16 cellular contexts compared by ENCODE assay signal in genomic region chr18:30358545-30358944, GRCh38.
DNase-seq lines count a peak whose midpoint lies in the region; ATAC-seq and TF ChIP-seq lines count a peak whose summit lies in the region.
"Had no signal": no experiment of that assay in that cellular context is flagged by ENCODE, and none has a peak within 500 bp of the region (broad histone marks: within the 10 kb centered on the region; RNA-seq: fewer than 3 reads in every experiment).

No MANE protein-coding gene starts in this region.

- no peak for ATAC-seq in upper lobe of left lung (ENCODE audit: low FRiP score in 2 of 2)
- ATAC-seq: heart left ventricle had no signal

- H3K27ac ChIP-seq in RWPE1 (no peak overlapping the region), upper lobe of left lung (no peak overlapping the region)
- H3K27ac ChIP-seq: heart left ventricle, left ventricle myocardium inferior had no signal

- H3K36me3 ChIP-seq in upper lobe of left lung: no peaks in the 10 kb centered on the region
- H3K36me3 ChIP-seq: heart left ventricle, left ventricle myocardium inferior had no signal

- POLR2A ChIA-PET in RWPE1 (lab: Yijun Ruan, JAX; ENCODE audit: low non-redundant PET): no interaction called here

- no peak overlapping the region for H3K4me3 ChIP-seq in fibroblast of mammary gland (ENCODE audit: control insufficient read depth, low read depth, low read length)
- no peak overlapping the region for H3K4me3 ChIP-seq in skeletal muscle cell (ENCODE audit: low read depth, low read length)
- H3K4me3 ChIP-seq in upper lobe of left lung: no peak overlapping the region
- H3K4me3 ChIP-seq: heart left ventricle, left ventricle myocardium inferior, skin epidermis had no signal

- no peaks in the 10 kb centered on the region for H3K27me3 ChIP-seq in upper lobe of left lung
- H3K27me3 ChIP-seq: heart left ventricle had no signal

- no peak for TF ChIP-seq CTCF in RWPE1 (conservative IDR thresholded peaks at IDR 0.05; ENCODE audit: low read depth)
- TF ChIP-seq CTCF in fibroblast of mammary gland (conservative IDR thresholded peaks at IDR 0.05; ENCODE audit: control insufficient read depth, insufficient read depth, low read depth, low read length): no peak
- TF ChIP-seq CTCF in upper lobe of left lung (IDR thresholded peaks at IDR 0.05): no peak

- DNase-seq in LHCN-M2 (ENCODE audit: low read depth) (peak; percentile 76), RWPE1 (ENCODE audit: low spot score) (peak; percentile 1), fibroblast of mammary gland (ENCODE audit: low read depth) (peak; percentile 4), skeletal muscle cell (ENCODE audit: low read depth) (peak; percentile 82), upper lobe of left lung (no peak), NCI-H82 treated with DMSO at 0.1 percent for 48 hours (lab: John Stamatoyannopoulos, UW; ENCODE audit: unreplicated experiment) (no peak), SHP77 treated with DMSO at 0.1 percent for 48 hours (lab: John Stamatoyannopoulos, UW) (no peak)
- DNase-seq: activated CD4-positive, alpha-beta T cell treated with anti-CD3 and anti-CD28 coated beads, Interleukin-2, amount 50 U/mL, for 1 hour; aorta; CD4-positive, CD25-positive, alpha-beta regulatory T cell; effector CD4-positive, alpha-beta T cell; heart left ventricle; left ventricle myocardium inferior; NCI-H1092; T-helper 2 cell had no signal

- no peak for TF ChIP-seq EP300 in upper lobe of left lung (IDR thresholded peaks at IDR 0.05)

- no peak for TF ChIP-seq POLR2A in upper lobe of left lung (IDR thresholded peaks at IDR 0.05)

- H3K4me1 ChIP-seq in upper lobe of left lung: no peaks in the 10 kb centered on the region
- H3K4me1 ChIP-seq: heart left ventricle, left ventricle myocardium inferior had no signal

- CTCF ChIA-PET in RWPE1 (lab: Yijun Ruan, JAX): no interaction called here

- H3K9me3 ChIP-seq in upper lobe of left lung: no peaks in the 10 kb centered on the region
- H3K9me3 ChIP-seq: heart left ventricle, left ventricle myocardium inferior had no signal

Comparison
In these comparisons a context has a peak if more than half of its experiments do, and no peak if none do; other contexts are left out.
1. DNase-seq: peak in LHCN-M2 (single experiment), RWPE1 (single experiment), fibroblast of mammary gland (single experiment) and skeletal muscle cell (single experiment); none in upper lobe of left lung (0 of 2), NCI-H82 treated with DMSO at 0.1 percent for 48 hours (single experiment) and SHP77 treated with DMSO at 0.1 percent for 48 hours (single experiment).